ENCODE assay signal across 16 cellular contexts in the genomic region with DNA sequence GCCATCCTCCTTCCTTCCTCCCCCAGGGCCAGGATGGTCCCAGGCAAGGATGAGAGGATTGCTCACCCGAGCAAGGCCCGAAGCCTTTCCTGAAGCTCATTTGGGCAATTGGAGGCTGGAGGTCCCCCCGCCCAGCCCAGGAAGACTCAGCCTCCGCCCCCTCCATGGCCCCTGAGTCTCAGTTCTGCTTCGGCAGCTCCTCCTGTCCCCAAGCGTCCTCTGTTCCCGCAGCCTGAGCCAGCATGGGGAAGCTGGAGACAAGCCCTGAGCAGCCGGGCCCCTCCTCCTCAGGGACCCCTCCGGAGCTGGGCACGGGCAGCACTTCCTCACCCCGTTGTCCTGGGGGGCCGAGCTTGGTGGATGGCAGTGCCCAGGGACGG. TPM values are rescaled to one million over a fixed set of nuclear protein-coding genes. Genes with fewer than 3 reads are reported as not detected.
DNase-seq lines count a peak whose midpoint lies in the region; ATAC-seq and TF ChIP-seq lines count a peak whose summit lies in the region.
"Had no signal": no experiment of that assay in that cellular context is flagged by ENCODE, and none has a peak within 500 bp of the region (broad histone marks: within the 10 kb centered on the region; RNA-seq: fewer than 3 reads in every experiment).

No MANE protein-coding gene starts in this region.

- H3K27ac ChIP-seq in WERI-Rb-1 = no peak overlapping the region
- H3K27ac ChIP-seq in transverse colon = no peak overlapping the region
- H3K27ac ChIP-seq: neutrophil, sigmoid colon had no signal

- peaks cover 6% of the 10 kb centered on the region for H3K36me3 Mint-ChIP-seq in stimulated activated effector memory CD8-positive, alpha-beta T cell treated with anti-CD3 and anti-CD28 coated beads, Interleukin-12 subunit alpha, Interleukin-12 subunit beta, amount 100 ng/mL, for 72 hours

- H3K27ac Mint-ChIP-seq in stimulated activated effector memory CD8-positive, alpha-beta T cell treated with anti-CD3 and anti-CD28 coated beads, Interleukin-12 subunit alpha, Interleukin-12 subunit beta, amount 100 ng/mL, for 72 hours = no peak overlapping the region
- H3K27ac Mint-ChIP-seq: activated naive CD8-positive, alpha-beta T cell treated with anti-CD3 and anti-CD28 coated beads, Interleukin-2, amount 50 U/mL, for 24 hours had no signal

- TF ChIP-seq POLR2A in transverse colon (IDR thresholded peaks at IDR 0.05) = no peak

- peaks cover 38% of the 10 kb centered on the region for H3K4me1 Mint-ChIP-seq in stimulated activated effector memory CD8-positive, alpha-beta T cell treated with anti-CD3 and anti-CD28 coated beads, Interleukin-12 subunit alpha, Interleukin-12 subunit beta, amount 100 ng/mL, for 72 hours

- no peaks in the 10 kb centered on the region for H3K9me3 Mint-ChIP-seq in stimulated activated effector memory CD8-positive, alpha-beta T cell treated with anti-CD3 and anti-CD28 coated beads, Interleukin-12 subunit alpha, Interleukin-12 subunit beta, amount 100 ng/mL, for 72 hours
- H3K9me3 Mint-ChIP-seq: activated naive CD8-positive, alpha-beta T cell treated with anti-CD3 and anti-CD28 coated beads, Interleukin-2, amount 50 U/mL, for 24 hours had no signal

- in situ Hi-C loops in transverse colon (cut with MboI; ENCODE audit: low pct_ligation_motif_present in 1 of 4, low pct_unique_long_range_greater_than_20kb in 1 of 4, low sequenced_read_pairs in 3 of 4) = no loop called here

- no peaks in the 10 kb centered on the region for H3K36me3 ChIP-seq in WERI-Rb-1
- H3K36me3 ChIP-seq in transverse colon = no peaks in the 10 kb centered on the region
- H3K36me3 ChIP-seq: neutrophil, sigmoid colon had no signal

- DNase-seq in Right ventricle myocardium superior = no peak
- DNase-seq in Right ventricle myocardium inferior (ENCODE audit: missing footprints) = no peak
- peak; percentile 9 to 26 for DNase-seq in Kasumi-1 (lab: John Stamatoyannopoulos, UW)
- peak; percentile 38 for DNase-seq in WERI-Rb-1
- no peak for DNase-seq in stimulated activated effector memory CD8-positive, alpha-beta T cell treated with anti-CD3 and anti-CD28 coated beads, Interleukin-12 subunit alpha, Interleukin-12 subunit beta, amount 100 ng/mL, for 72 hours (ENCODE audit: low spot score in 2 of 2)
- DNase-seq in C1 segment of cervical spinal cord (lab: John Stamatoyannopoulos, UW) = no peak
- DNase-seq in transverse colon = no peak
- DNase-seq: sigmoid colon; stimulated activated CD4-positive, alpha-beta T cell treated with anti-CD3 and anti-CD28 coated beads, Interleukin-1b, Interleukin-23, amount 100 ng/mL, for 48 hours had no signal

- TF ChIP-seq CTCF in WERI-Rb-1 (IDR thresholded peaks at IDR 0.05; ENCODE audit: low read depth, low read length) (no peak), transverse colon (IDR thresholded peaks at IDR 0.05) (no peak)

- H3K4me3 Mint-ChIP-seq in stimulated activated effector memory CD8-positive, alpha-beta T cell treated with anti-CD3 and anti-CD28 coated beads, Interleukin-12 subunit alpha, Interleukin-12 subunit beta, amount 100 ng/mL, for 72 hours = peak overlapping the region; percentile 53
- H3K4me3 Mint-ChIP-seq: activated naive CD8-positive, alpha-beta T cell treated with anti-CD3 and anti-CD28 coated beads, Interleukin-2, amount 50 U/mL, for 24 hours had no signal

- TF ChIP-seq EP300 in transverse colon (IDR thresholded peaks at IDR 0.05; ENCODE audit: low read depth) = no peak

- ATAC-seq in Right ventricle myocardium superior (ENCODE audit: poor library complexity) = peak; percentile 15
- no peak for ATAC-seq in Right ventricle myocardium inferior
- ATAC-seq in stimulated activated effector memory CD8-positive, alpha-beta T cell treated with anti-CD3 and anti-CD28 coated beads, Interleukin-12 subunit alpha, Interleukin-12 subunit beta, amount 100 ng/mL, for 72 hours = no peak
- no peak for ATAC-seq in HG02973 (IDR thresholded peaks at IDR 0.05; ENCODE audit: unreplicated experiment)

- intact Hi-C loops in Right ventricle myocardium superior (cut with DNase I) = no loop called here
- intact Hi-C loops in Right ventricle myocardium inferior (cut with DNase I) = no loop called here
- intact Hi-C loops in transverse colon (cut with DNase I; ENCODE audit: low total_unique reads) = no loop called here

- peaks cover 0 to 3% (median 0%) of the 10 kb centered on the region in 4 donors for H3K4me1 ChIP-seq in transverse colon

- no peaks in the 10 kb centered on the region for H3K9me3 ChIP-seq in WERI-Rb-1 (ENCODE audit: severe bottlenecking)
- no peaks in the 10 kb centered on the region for H3K9me3 ChIP-seq in transverse colon
- H3K9me3 ChIP-seq: neutrophil, sigmoid colon had no signal

- no peak overlapping the region for H3K4me3 ChIP-seq in WERI-Rb-1 (ENCODE audit: low read depth, low read length)
- no peak overlapping the region for H3K4me3 ChIP-seq in transverse colon
- H3K4me3 ChIP-seq: sigmoid colon had no signal

- H3K27me3 ChIP-seq in WERI-Rb-1 (ENCODE audit: insufficient read depth, low read depth, severe bottlenecking) = no peaks in the 10 kb centered on the region
- peaks cover 99% of the 10 kb centered on the region for H3K27me3 ChIP-seq in transverse colon

- WGBS in transverse colon (ENCODE audit: low coverage in 1 of 2), 2 donors = 69% methylated on average over 12 of the region's 13 CpGs; no CpG with 5 or more reads in 1 of the 2 donors

RNA-seq across cellular contexts. Expression of a gene that starts 26.0 kb away (rescaled TPM):
- total RNA-seq in Right ventricle myocardium superior = 0.73 TPM
- 0.41 TPM for total RNA-seq in Right ventricle myocardium inferior
- total RNA-seq in transverse colon = 10 to 100 TPM in 1 of 4 donors, 1 to 10 TPM in 3; 2.8 to 32.9 (median 4.6) TPM

RNA-seq across cellular contexts. Expression of a gene that starts 28.2 kb away (rescaled TPM):
- total RNA-seq in Right ventricle myocardium superior = not detected
- total RNA-seq in Right ventricle myocardium inferior = not detected
- not detected for total RNA-seq in transverse colon
- total RNA-seq: cardiac septum; fibroblast of lung; mesenteric fat pad; sigmoid colon; T-helper 2 cell treated with Interferon-gamma antibody and Interleukin-4, amounts not matched to agents 100 ng/mL and 5 ng/mL, for 36 hours had no signal

RNA-seq across cellular contexts. Expression of a gene that starts 40.6 kb away (rescaled TPM):
- total RNA-seq in Right ventricle myocardium superior (15.5 TPM), Right ventricle myocardium inferior (16.1 TPM), transverse colon (10 to 100 TPM; 29.5 to 34.1 (median 31.7) TPM)

RNA-seq across cellular contexts. Expression of a gene that starts 52.2 kb away (rescaled TPM):
- total RNA-seq in Right ventricle myocardium superior (32.3 TPM), Right ventricle myocardium inferior (33.5 TPM), transverse colon (100 to 1,000 TPM in 1 of 4 donors, 10 to 100 TPM in 3; 68.3 to 135 (median 88.0) TPM)

Comparison
In these comparisons a context has a peak if more than half of its experiments do, and no peak if none do; other contexts are left out.
1. DNase-seq: peak in Kasumi-1 (2 of 2) and WERI-Rb-1 (single experiment); none in Right ventricle myocardium superior (single experiment), Right ventricle myocardium inferior (single experiment), stimulated activated effector memory CD8-positive, alpha-beta T cell treated with anti-CD3 and anti-CD28 coated beads, Interleukin-12 subunit alpha, Interleukin-12 subunit beta, amount 100 ng/mL, for 72 hours (0 of 2), C1 segment of cervical spinal cord (0 of 14) and transverse colon (single experiment).